In genomic region chr2:11154460-11155325, GRCh38 we compare ENCODE assay signal across 8 cellular contexts. TPM values are rescaled to one million over a fixed set of nuclear protein-coding genes. Genes with fewer than 3 reads are reported as not detected.
DNase-seq lines count a peak whose midpoint lies in the region; ATAC-seq and TF ChIP-seq lines count a peak whose summit lies in the region.

No MANE protein-coding gene starts in this region.

- H3K36me3 Mint-ChIP-seq in activated CD4-positive, alpha-beta T cell treated with anti-CD3 and anti-CD28 coated beads for 36 hours (ENCODE audit: low read depth): no peaks in the 10 kb centered on the region

- H3K9me3 ChIP-seq in BLaER1: no peaks in the 10 kb centered on the region

- H3K4me3 ChIP-seq in BLaER1 (peak overlapping the region; percentile 70), choroid plexus epithelial cell (ENCODE audit: low read depth, low read length) (peak overlapping the region; percentile 64)

- intact Hi-C loops in activated CD4-positive, alpha-beta T cell treated with anti-CD3 and anti-CD28 coated beads for 36 hours (cut with DNase I, micrococcal nuclease): loop anchor here (1.0 to 10.0 kb wide), 13 partner anchors 22 to 1034 kb away; partner anchors contain the start of genes PDIA6 (in 2 of the 2), HPCAL1 (in 1 of the 2), LPIN1 (in 1 of the 2) and ODC1 (in 1 of the 2)
- intact Hi-C loops in left colon (cut with DNase I, micrococcal nuclease): no loop called here

- CTCF ChIA-PET in activated CD4-positive, alpha-beta T cell treated with anti-CD3 and anti-CD28 coated beads for 36 hours (lab: Charles Lee): interaction anchor here (0.7 to 3.4 kb wide), 4 partner anchors 22 to 428 kb away, joined by 3 to 16 read pairs (median 5); a partner anchor contains a TSS

- peak overlapping the region; percentile 83 for H3K27ac Mint-ChIP-seq in activated CD4-positive, alpha-beta T cell treated with anti-CD3 and anti-CD28 coated beads for 36 hours

- H3K27ac ChIP-seq in BLaER1: peak overlapping the region; percentile 82

- ATAC-seq in HG03442 (IDR thresholded peaks at IDR 0.05; ENCODE audit: unreplicated experiment) (peak; percentile 66), left colon (peak; percentile 87)
- ATAC-seq in activated CD4-positive, alpha-beta T cell treated with anti-CD3 and anti-CD28 coated beads for 36 hours: peak; percentile 95

- TF ChIP-seq CTCF in choroid plexus epithelial cell (conservative IDR thresholded peaks at IDR 0.05; ENCODE audit: low read depth, low read length): no peak

- H3K27me3 ChIP-seq in BLaER1: no peaks in the 10 kb centered on the region

- no peaks in the 10 kb centered on the region for H3K9me3 Mint-ChIP-seq in activated CD4-positive, alpha-beta T cell treated with anti-CD3 and anti-CD28 coated beads for 36 hours (ENCODE audit: low read depth)

- H3K4me1 ChIP-seq in BLaER1: peaks cover 35% of the 10 kb centered on the region

- H3K4me3 Mint-ChIP-seq in activated CD4-positive, alpha-beta T cell treated with anti-CD3 and anti-CD28 coated beads for 36 hours: peak overlapping the region; percentile 72

- H3K9ac ChIP-seq in BLaER1: peak overlapping the region; percentile 81

- H4K20me1 ChIP-seq in BLaER1: no peaks in the 10 kb centered on the region

- POLR2A ChIA-PET in activated CD4-positive, alpha-beta T cell treated with anti-CD3 and anti-CD28 coated beads for 36 hours (lab: Charles Lee): interaction anchor here (1.0 to 1.4 kb wide), 2 partner anchors 22 to 25 kb away, joined by 3 to 4 read pairs; a partner anchor contains a TSS

- H3K36me3 ChIP-seq in BLaER1: no peaks in the 10 kb centered on the region

- H3K27me3 Mint-ChIP-seq in activated CD4-positive, alpha-beta T cell treated with anti-CD3 and anti-CD28 coated beads for 36 hours: no peaks in the 10 kb centered on the region

- DNase-seq in GM19240 (ENCODE audit: insufficient read length, low spot score) (peak; percentile 98), NCI-H510A (lab: John Stamatoyannopoulos, UW) (peak; percentile 92), choroid plexus epithelial cell (ENCODE audit: low read depth) (peak; percentile 98), left colon (peak; percentile 99)
- DNase-seq in activated CD4-positive, alpha-beta T cell treated with anti-CD3 and anti-CD28 coated beads for 36 hours: peak; percentile 100
- peak; percentile 99 for DNase-seq in stimulated activated CD4-positive, alpha-beta T cell treated with anti-CD3 and anti-CD28 coated beads, Interleukin-1b, Interleukin-23, amount 100 ng/mL, for 4 hours (ENCODE audit: low read depth in 2 of 2)

- peaks cover 15% of the 10 kb centered on the region for H3K4me1 Mint-ChIP-seq in activated CD4-positive, alpha-beta T cell treated with anti-CD3 and anti-CD28 coated beads for 36 hours

- peak overlapping the region; percentile 98 for H3K4me2 ChIP-seq in BLaER1

RNA-seq across cellular contexts. Expression of gene SLC66A3, which starts 0.6 kb away (rescaled TPM):
- total RNA-seq in activated CD4-positive, alpha-beta T cell treated with anti-CD3 and anti-CD28 coated beads for 36 hours: 1 to 10 TPM; 8.2 to 9.8 TPM
- total RNA-seq in left colon: 10 to 100 TPM; 10.3 to 10.7 TPM

Comparison
In these comparisons a context has a peak if more than half of its experiments do, and no peak if none do; other contexts are left out.
1. Peak in every context shown above with its lines: DNase-seq, ATAC-seq, H3K4me3 ChIP-seq and H3K27ac ChIP-seq.
2. intact Hi-C loops: an anchor here in activated CD4-positive, alpha-beta T cell treated with anti-CD3 and anti-CD28 coated beads for 36 hours (1.0 to 10.0 kb wide); none called in left colon.